ENCODE assay signal across 8 cellular contexts in the genomic region with DNA sequence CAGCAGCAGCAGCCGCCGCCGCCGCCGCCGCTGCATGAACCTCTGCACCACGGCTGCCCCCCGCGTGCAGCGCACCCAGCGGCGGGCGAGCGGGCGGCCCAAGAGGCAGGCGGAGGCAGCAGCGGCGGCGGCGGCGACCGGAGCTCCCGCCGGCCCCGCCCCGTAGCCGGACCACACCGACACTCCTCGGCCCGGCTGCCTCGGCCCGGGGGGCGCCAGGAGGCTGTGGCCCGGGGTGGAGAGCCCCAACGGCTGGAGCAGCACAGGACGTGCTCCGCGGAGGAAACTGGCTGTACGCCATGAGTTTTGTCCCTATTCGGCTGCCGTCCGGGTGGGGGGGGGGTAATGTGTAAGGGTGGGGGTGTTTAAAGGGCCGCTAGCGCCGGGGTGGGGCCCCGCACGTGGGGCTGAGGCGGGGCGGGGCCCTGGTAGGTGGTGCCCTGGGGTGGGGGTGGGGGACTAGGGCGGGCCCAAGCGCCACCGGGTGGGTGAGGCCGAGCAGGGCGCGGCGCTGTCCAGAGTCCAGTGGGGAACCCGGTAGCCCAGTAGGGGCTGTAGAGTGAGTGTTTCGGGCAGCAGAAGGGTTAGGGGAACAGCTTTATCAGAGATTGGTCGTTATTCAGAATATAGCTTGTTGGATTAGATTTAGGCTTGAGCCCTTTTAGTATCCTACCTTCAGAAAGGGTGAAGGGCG. TPM values are rescaled to one million over a fixed set of nuclear protein-coding genes. Genes with fewer than 3 reads are reported as not detected.
A peak's percentile ranks its signal among the peaks of the same experiment; 100 is the strongest.
DNase-seq lines count a peak whose midpoint lies in the region; ATAC-seq and TF ChIP-seq lines count a peak whose summit lies in the region.

A gene with protein sequence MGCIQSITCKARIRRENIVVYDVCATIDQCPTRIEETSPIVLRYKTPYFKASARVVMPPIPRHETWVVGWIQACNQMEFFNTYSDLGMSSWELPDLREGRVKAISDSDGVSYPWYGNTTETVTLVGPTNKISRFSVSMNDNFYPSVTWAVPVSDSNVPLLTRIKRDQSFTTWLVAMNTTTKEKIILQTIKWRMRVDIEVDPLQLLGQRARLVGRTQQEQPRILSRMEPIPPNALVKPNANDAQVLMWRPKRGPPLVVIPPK (minus strand): TSS at position 301 of the 694 bp plus-strand sequence. CDS start 753 bp downstream, outside the sequence.

- ATAC-seq in HG02884 (IDR thresholded peaks at IDR 0.05; ENCODE audit: unreplicated experiment), result peak; percentile 31
- ATAC-seq in left lung, result peak; percentile 91

- H3K27me3 ChIP-seq in left lung, result peaks cover 8 to 70% of the 10 kb centered on the region in 2 donors

- DNase-seq in NCI-H524 (lab: John Stamatoyannopoulos, UW) (peak; percentile 48 to 78), NCI-H524 treated with DMSO at 0.1 percent for 48 hours (lab: John Stamatoyannopoulos, UW) (no peak), NCI-H2227 treated with DMSO at 0.1 percent for 48 hours (lab: John Stamatoyannopoulos, UW) (peak; percentile 49), dermis blood vessel endothelial cell (peak; percentile 67), left lung (peak; percentile 51 to 80)
- DNase-seq in activated CD4-positive, alpha-beta T cell treated with anti-CD3 and anti-CD28 coated beads for 48 hours, result peak; percentile 71
- peak; percentile 61 for DNase-seq in stimulated activated CD4-positive, alpha-beta T cell treated with anti-CD3 and anti-CD28 coated beads, Interleukin-4, amount 100 ng/mL, for 1 hour

- intact Hi-C loops in left lung (cut with DNase I), result no loop called here

- H3K4me1 ChIP-seq in left lung, result peaks cover 0 to 15% of the 10 kb centered on the region in 2 donors

- no peak within 1 kb of the TSS for H3K27ac ChIP-seq in left lung

- H3K9me3 ChIP-seq in left lung, result no peaks in the 10 kb centered on the region

- no peaks in the 10 kb centered on the region for H3K36me3 ChIP-seq in left lung

- no peak for TF ChIP-seq CTCF in left lung (IDR thresholded peaks at IDR 0.05)

- peak within 1 kb of the TSS; percentile 46 to 47 for H3K4me3 ChIP-seq in left lung

RNA-seq across cellular contexts. Expression of the gene that starts here (rescaled TPM):
- 0.34 and 1.2 TPM in 2 replicates for total RNA-seq in dermis blood vessel endothelial cell
- total RNA-seq in left lung, result under 1 TPM; 0.81 to 0.93 TPM

Comparison
In these comparisons a context has a peak if more than half of its experiments do, and no peak if none do; other contexts are left out.
1. Peak in DNase-seq, ATAC-seq and H3K4me3 ChIP-seq in left lung; RNA of the gene not detected or under 1 TPM.